Comparison of ENCODE assay signal across 15 cellular contexts in the genomic region with DNA sequence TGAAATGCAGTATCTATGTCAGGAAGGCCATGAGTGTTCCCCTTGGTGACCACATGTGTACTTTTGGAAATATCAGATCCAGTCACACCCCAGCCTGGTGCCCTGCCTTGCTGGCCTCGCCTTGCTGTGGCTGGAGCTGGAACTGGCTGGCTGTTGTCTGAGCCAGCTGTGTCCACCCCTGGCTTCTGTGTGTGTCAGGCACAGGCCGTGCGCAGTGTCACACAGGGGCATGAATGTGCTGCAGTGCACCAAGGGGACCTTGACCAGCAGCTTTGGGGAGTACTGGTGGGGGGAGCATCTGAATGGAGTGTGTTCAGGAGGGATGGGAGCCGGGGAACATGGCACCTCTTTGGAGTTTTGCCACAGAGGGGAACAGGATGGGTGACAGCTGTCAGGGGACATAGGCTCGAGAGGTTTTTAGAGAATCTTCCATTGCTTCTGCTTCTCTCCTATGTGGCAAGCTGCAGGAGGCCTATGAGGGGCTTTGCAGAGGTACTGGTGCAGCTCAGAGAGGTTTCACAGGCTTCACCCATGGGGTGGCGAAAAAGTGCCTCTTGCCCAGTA.
"Had no signal": no experiment of that assay in that cellular context is flagged by ENCODE, and none has a peak within 500 bp of the region (broad histone marks: within the 10 kb centered on the region; RNA-seq: fewer than 3 reads in every experiment).

No MANE protein-coding gene starts in this region.

- ATAC-seq: activated T-cell treated with anti-CD3 and anti-CD28 coated beads, Interleukin-2, amount 50 U/mL, for 4 hours; body of pancreas; left cardiac atrium; stimulated activated naive CD8-positive, alpha-beta T cell treated with anti-CD3 and anti-CD28 coated beads, Interleukin-15, Interleukin-2, amounts not matched to agents 100 U/mL and 50 U/mL, for 24 hours had no signal

- H3K4me3 Mint-ChIP-seq: activated naive CD8-positive, alpha-beta T cell treated with anti-CD3 and anti-CD28 coated beads for 36 hours; activated T-cell treated with anti-CD3 and anti-CD28 coated beads, Interleukin-2, amount 50 U/mL, for 4 hours; central memory CD8-positive, alpha-beta T cell; dendritic cell treated with granulocyte-macrophage colony-stimulating factor and Interleukin-4, amounts not matched to agents 40 ng/mL and 50 ng/mL, for 4 days; immature natural killer cell had no signal

- H3K27me3 Mint-ChIP-seq: activated naive CD8-positive, alpha-beta T cell treated with anti-CD3 and anti-CD28 coated beads for 36 hours had no signal

- H3K27ac Mint-ChIP-seq: activated naive CD8-positive, alpha-beta T cell treated with anti-CD3 and anti-CD28 coated beads for 36 hours; dendritic cell treated with granulocyte-macrophage colony-stimulating factor and Interleukin-4, amounts not matched to agents 40 ng/mL and 50 ng/mL, for 4 days; immature natural killer cell had no signal

- H3K4me1 Mint-ChIP-seq: activated naive CD8-positive, alpha-beta T cell treated with anti-CD3 and anti-CD28 coated beads for 36 hours; central memory CD8-positive, alpha-beta T cell; immature natural killer cell had no signal

- H3K36me3 Mint-ChIP-seq: activated naive CD8-positive, alpha-beta T cell treated with anti-CD3 and anti-CD28 coated beads for 36 hours; immature natural killer cell had no signal

- H3K9me3 Mint-ChIP-seq: activated naive CD8-positive, alpha-beta T cell treated with anti-CD3 and anti-CD28 coated beads for 36 hours; activated T-cell treated with anti-CD3 and anti-CD28 coated beads, Interleukin-2, amount 50 U/mL, for 4 hours; central memory CD8-positive, alpha-beta T cell; dendritic cell treated with granulocyte-macrophage colony-stimulating factor and Interleukin-4, amounts not matched to agents 40 ng/mL and 50 ng/mL, for 4 days; immature natural killer cell had no signal

- DNase-seq: activated CD4-positive, CD25-positive, alpha-beta regulatory T cell treated with anti-CD3 and anti-CD28 coated beads, Interleukin-2, amount 50 U/mL, for 72 hours; activated gamma-delta T cell; activated naive CD8-positive, alpha-beta T cell treated with anti-CD3 and anti-CD28 coated beads for 36 hours; activated T-cell treated with anti-CD3 and anti-CD28 coated beads, Interleukin-2, amount 50 U/mL, for 4 hours; amygdala; body of pancreas; immature natural killer cell; left cardiac atrium; retina; small intestine; stimulated activated CD4-positive, alpha-beta T cell treated with anti-CD3 and anti-CD28 coated beads, Interleukin-4, amount 100 ng/mL, for 24 hours; stimulated activated naive CD8-positive, alpha-beta T cell treated with anti-CD3 and anti-CD28 coated beads, Interleukin-15, Interleukin-2, amounts not matched to agents 100 U/mL and 50 U/mL, for 24 hours; trophoblast cell had no signal
